Comparison of ENCODE assay signal across 8 cellular contexts in genomic region chr1:25022361-25023189, GRCh38.
DNase-seq lines count a peak whose midpoint lies in the region; TF ChIP-seq lines count a peak whose summit lies in the region.

No MANE protein-coding gene starts in this region.

- TF ChIP-seq CTCF in GM12875 (IDR thresholded peaks at IDR 0.05; ENCODE audit: borderline replicate concordance, insufficient read depth, low read depth, low read length) (no peak), HEK293 (tag by site-specific recombination; IDR thresholded peaks at IDR 0.05) (no peak)

- DNase-seq in NAMALWA (ENCODE audit: low spot score) (peak; percentile 84), ecto neural progenitor cell (ENCODE audit: low spot score) (peak; percentile 62), middle frontal gyrus (ENCODE audit: extremely low spot score, low spot score) (peak; percentile 50), HT-29 (ENCODE audit: low spot score) (no peak)
- DNase-seq in activated CD4-positive, alpha-beta memory T cell treated with anti-CD3 and anti-CD28 coated beads for 36 hours: peak; percentile 97
- DNase-seq in stimulated activated CD8-positive, alpha-beta memory T cell treated with anti-CD3 and anti-CD28 coated beads, Interleukin-7, amount 100 ng/mL, for 1 hour (ENCODE audit: low read depth in 2 of 2): peak; percentile 84 to 85

- peak overlapping the region; percentile 97 for H3K27ac Mint-ChIP-seq in activated CD4-positive, alpha-beta memory T cell treated with anti-CD3 and anti-CD28 coated beads for 36 hours

- H3K36me3 Mint-ChIP-seq in activated CD4-positive, alpha-beta memory T cell treated with anti-CD3 and anti-CD28 coated beads for 36 hours: no peaks in the 10 kb centered on the region

- H3K4me1 ChIP-seq in HEK293 (ENCODE audit: control insufficient read depth, insufficient read depth, low read length): no peaks in the 10 kb centered on the region; the same call in 1 of the 2 replicates

- H3K4me3 ChIP-seq in GM12875 (ENCODE audit: low read depth, low read length) (peak overlapping the region; percentile 38), HEK293 (ENCODE audit: low read depth, low read length) (no peak overlapping the region)

- no peaks in the 10 kb centered on the region for H3K9me3 Mint-ChIP-seq in activated CD4-positive, alpha-beta memory T cell treated with anti-CD3 and anti-CD28 coated beads for 36 hours

- H3K4me3 Mint-ChIP-seq in activated CD4-positive, alpha-beta memory T cell treated with anti-CD3 and anti-CD28 coated beads for 36 hours: peak overlapping the region; percentile 77

- H3K27ac ChIP-seq in HEK293 (ENCODE audit: extremely low read depth, low read depth, low read length): peak overlapping the region; percentile 51; the same call in 1 of the 2 replicates

- CTCF ChIA-PET in HEK293 (lab: Yijun Ruan, JAX): interaction anchor here (0.6 to 2.1 kb wide), 4 partner anchors 12 to 883 kb away, joined by 3 to 10 read pairs (median 4); no protein-coding TSS in a partner anchor
- CTCF ChIA-PET in activated CD4-positive, alpha-beta memory T cell treated with anti-CD3 and anti-CD28 coated beads for 36 hours (lab: Charles Lee): interaction anchor here (0.7 to 8.3 kb wide), 13 partner anchors 9 to 905 kb away, joined by 3 to 97 read pairs (median 3); partner anchors contain the start of gene RUNX3

- H3K27me3 Mint-ChIP-seq in activated CD4-positive, alpha-beta memory T cell treated with anti-CD3 and anti-CD28 coated beads for 36 hours: no peaks in the 10 kb centered on the region

- H3K4me1 Mint-ChIP-seq in activated CD4-positive, alpha-beta memory T cell treated with anti-CD3 and anti-CD28 coated beads for 36 hours (ENCODE audit: low read depth): peaks cover 84% of the 10 kb centered on the region

- POLR2A ChIA-PET in HEK293 (lab: Yijun Ruan, JAX): interaction anchor here (0.6 to 0.7 kb wide), 2 partner anchors 111 to 339 kb away, joined by 4 to 5 read pairs; no protein-coding TSS in a partner anchor
- POLR2A ChIA-PET in activated CD4-positive, alpha-beta memory T cell treated with anti-CD3 and anti-CD28 coated beads for 36 hours (lab: Charles Lee): interaction anchor here (0.9 to 2.4 kb wide), 16 partner anchors 10 to 110 kb away, joined by 3 to 30 read pairs (median 5); partner anchors contain the start of gene RUNX3

- no peaks in the 10 kb centered on the region for H3K9me3 ChIP-seq in HEK293 (ENCODE audit: control insufficient read depth, insufficient read depth, low read depth, low read length)

- intact Hi-C loops in activated CD4-positive, alpha-beta memory T cell treated with anti-CD3 and anti-CD28 coated beads for 36 hours (cut with micrococcal nuclease): loop anchor here (1.0 to 2.0 kb wide), 6 partner anchors 9 to 98 kb away; no protein-coding TSS in a partner anchor

- H3K36me3 ChIP-seq in HEK293 (ENCODE audit: control insufficient read depth in 2 of 2, insufficient read depth in 1 of 2, low read length in 2 of 2): no peaks in the 10 kb centered on the region

TF ChIP-seq in HEK293, 187 proteins besides CTCF, POLR2A, EP300 and RAD21 (continues in another document):
- TF ChIP-seq OSR2 (tag by site-specific recombination; IDR thresholded peaks at IDR 0.05) (no peak), ZNF223 (tag by site-specific recombination; IDR thresholded peaks at IDR 0.05) (peak; percentile 75; the same call in 1 of the 2 replicates), ZBTB44 (tag by site-specific recombination; IDR thresholded peaks at IDR 0.05) (no peak), SP7 (tag by site-specific recombination; IDR thresholded peaks at IDR 0.05) (no peak), REPIN1 (tag by site-specific recombination; IDR thresholded peaks at IDR 0.05; ENCODE audit: low read depth) (no peak), ZNF596 (tag by site-specific recombination; IDR thresholded peaks at IDR 0.05) (no peak), ZNF621 (tag by site-specific recombination; IDR thresholded peaks at IDR 0.05) (no peak), BCL11A (tag by site-specific recombination; IDR thresholded peaks at IDR 0.05; ENCODE audit: low read depth) (no peak), ZNF350 (tag by site-specific recombination; IDR thresholded peaks at IDR 0.05) (no peak), ZFP37 (tag by site-specific recombination; IDR thresholded peaks at IDR 0.05) (no peak), ZNF366 (tag by site-specific recombination; conservative IDR thresholded peaks at IDR 0.05) (peak; percentile 66), ZBTB17 (tag by site-specific recombination; IDR thresholded peaks at IDR 0.05) (no peak), ZNF175 (tag by site-specific recombination; IDR thresholded peaks at IDR 0.05) (no peak), ZNF785 (tag by site-specific recombination; IDR thresholded peaks at IDR 0.05) (no peak), ZNF600 (tag by site-specific recombination; IDR thresholded peaks at IDR 0.05) (peak; percentile 32; the same call in 1 of the 2 replicates), ZNF157 (tag by site-specific recombination; IDR thresholded peaks at IDR 0.05) (no peak), ZNF624 (tag by site-specific recombination; IDR thresholded peaks at IDR 0.05) (no peak), ZNF664 (tag by site-specific recombination; IDR thresholded peaks at IDR 0.05) (no peak), ZIC2 (tag by site-specific recombination; IDR thresholded peaks at IDR 0.05) (peak; percentile 100), PATZ1 (tag by site-specific recombination; IDR thresholded peaks at IDR 0.05) (peak; percentile 53), HOXC10 (CRISPR knock-in tag; IDR thresholded peaks at IDR 0.05) (no peak), SCRT1 (tag by site-specific recombination; IDR thresholded peaks at IDR 0.05; ENCODE audit: borderline replicate concordance) (no peak), KLF10 (tag by site-specific recombination; IDR thresholded peaks at IDR 0.05) (no peak)
- TF ChIP-seq, protein P1, sequence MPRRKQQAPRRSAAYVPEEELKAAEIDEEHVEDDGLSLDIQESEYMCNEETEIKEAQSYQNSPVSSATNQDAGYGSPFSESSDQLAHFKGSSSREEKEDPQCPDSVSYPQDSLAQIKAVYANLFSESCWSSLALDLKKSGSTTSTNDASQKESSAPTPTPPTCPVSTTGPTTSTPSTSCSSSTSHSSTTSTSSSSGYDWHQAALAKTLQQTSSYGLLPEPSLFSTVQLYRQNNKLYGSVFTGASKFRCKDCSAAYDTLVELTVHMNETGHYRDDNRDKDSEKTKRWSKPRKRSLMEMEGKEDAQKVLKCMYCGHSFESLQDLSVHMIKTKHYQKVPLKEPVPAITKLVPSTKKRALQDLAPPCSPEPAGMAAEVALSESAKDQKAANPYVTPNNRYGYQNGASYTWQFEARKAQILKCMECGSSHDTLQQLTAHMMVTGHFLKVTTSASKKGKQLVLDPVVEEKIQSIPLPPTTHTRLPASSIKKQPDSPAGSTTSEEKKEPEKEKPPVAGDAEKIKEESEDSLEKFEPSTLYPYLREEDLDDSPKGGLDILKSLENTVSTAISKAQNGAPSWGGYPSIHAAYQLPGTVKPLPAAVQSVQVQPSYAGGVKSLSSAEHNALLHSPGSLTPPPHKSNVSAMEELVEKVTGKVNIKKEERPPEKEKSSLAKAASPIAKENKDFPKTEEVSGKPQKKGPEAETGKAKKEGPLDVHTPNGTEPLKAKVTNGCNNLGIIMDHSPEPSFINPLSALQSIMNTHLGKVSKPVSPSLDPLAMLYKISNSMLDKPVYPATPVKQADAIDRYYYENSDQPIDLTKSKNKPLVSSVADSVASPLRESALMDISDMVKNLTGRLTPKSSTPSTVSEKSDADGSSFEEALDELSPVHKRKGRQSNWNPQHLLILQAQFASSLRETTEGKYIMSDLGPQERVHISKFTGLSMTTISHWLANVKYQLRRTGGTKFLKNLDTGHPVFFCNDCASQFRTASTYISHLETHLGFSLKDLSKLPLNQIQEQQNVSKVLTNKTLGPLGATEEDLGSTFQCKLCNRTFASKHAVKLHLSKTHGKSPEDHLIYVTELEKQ (tag by site-specific recombination; IDR thresholded peaks at IDR 0.05; ENCODE audit: borderline replicate concordance): no peak
